ENCODE assay signal across 14 cellular contexts in genomic region chr10:48490576-48491345, GRCh38.
DNase-seq lines count a peak whose midpoint lies in the region; ATAC-seq and TF ChIP-seq lines count a peak whose summit lies in the region.
"Had no signal": no experiment of that assay in that cellular context is flagged by ENCODE, and none has a peak within 500 bp of the region (broad histone marks: within the 10 kb centered on the region; RNA-seq: fewer than 3 reads in every experiment).

No MANE protein-coding gene starts in this region.

- no peak overlapping the region for H2AFZ ChIP-seq in GM23248

- H3K79me2 ChIP-seq in GM23248 (ENCODE audit: insufficient read depth), result peaks cover 93% of the 10 kb centered on the region

- WGBS in endodermal cell (ENCODE audit: insufficient coverage in 1 of 2, insufficient read length in 1 of 2), 2 experiments, result 89 to 90% methylated on average over 12 to 13 of the region's 13 CpGs
- 88 to 90% methylated on average over 13 of the region's 13 CpGs for WGBS in GM23248 (ENCODE audit: low coverage in 1 of 2, low lambda C conversion rate in 2 of 2, missing lambda C conversion rate in 2 of 2), 2 experiments

- peak; percentile 8 for DNase-seq in natural killer cell
- no peak for DNase-seq in natural killer cell treated with Interleukin-12 subunit alpha and Interleukin-12 subunit beta and Interleukin-15 and Interleukin-18, amount 100 ng/mL, for 72 hours (ENCODE audit: low spot score)
- peak; percentile 36 for DNase-seq in endodermal cell
- peak; percentile 15 for DNase-seq in stimulated activated CD8-positive, alpha-beta memory T cell treated with anti-CD3 and anti-CD28 coated beads, Interleukin-4, amount 100 ng/mL, for 48 hours
- no peak for DNase-seq in effector CD8-positive, alpha-beta T cell (lab: John Stamatoyannopoulos, UW)
- no peak for DNase-seq in GM23248
- DNase-seq: GDM1, KBM-7, NCI-H1417 treated with DMSO at 0.1 percent for 48 hours, NCI-H1930, NCI-H446 had no signal

- no peak for TF ChIP-seq CTCF in natural killer cell (IDR thresholded peaks at IDR 0.05)
- no peak for TF ChIP-seq CTCF in endodermal cell (conservative IDR thresholded peaks at IDR 0.05)

- H3K9me3 ChIP-seq in endodermal cell (ENCODE audit: control insufficient read depth, low read length) (no peaks in the 10 kb centered on the region), GM23248 (ENCODE audit: low read depth) (no peaks in the 10 kb centered on the region)
- H3K9me3 ChIP-seq: A549 had no signal

- H3K9ac ChIP-seq in endodermal cell (ENCODE audit: extremely low read depth, low read length, poor library complexity, severe bottlenecking), result no peak overlapping the region
- H3K9ac ChIP-seq in GM23248, result no peak overlapping the region

- H3K27me3 ChIP-seq in endodermal cell (ENCODE audit: control insufficient read depth, insufficient read depth, low read length, poor library complexity, severe bottlenecking) (peaks cover 31% of the 10 kb centered on the region), GM23248 (replicated peaks; ENCODE audit: insufficient read depth) (no peaks in the 10 kb centered on the region)

- H3K36me3 ChIP-seq in endodermal cell (ENCODE audit: control insufficient read depth, insufficient read depth, low read length) (no peaks in the 10 kb centered on the region), GM23248 (ENCODE audit: low read depth) (no peaks in the 10 kb centered on the region)

- no peaks in the 10 kb centered on the region for H3K4me1 ChIP-seq in endodermal cell (ENCODE audit: control insufficient read depth, insufficient read depth, low read length)
- no peaks in the 10 kb centered on the region; the same call in 1 of the 2 replicates for H3K4me1 ChIP-seq in GM23248 (ENCODE audit: insufficient read depth)
- H3K4me1 ChIP-seq: A549 had no signal

- peaks cover 18% of the 10 kb centered on the region in 2 donors for H3K4me1 Mint-ChIP-seq in natural killer cell
- peaks cover 9 to 18% of the 10 kb centered on the region in 2 donors for H3K4me1 Mint-ChIP-seq in natural killer cell treated with Interleukin-12 subunit alpha and Interleukin-12 subunit beta and Interleukin-15 and Interleukin-18, amount 100 ng/mL, for 72 hours (ENCODE audit: low read depth in 2 of 2)
- peaks cover 4% of the 10 kb centered on the region for H3K4me1 Mint-ChIP-seq in endodermal cell

- intact Hi-C loops in natural killer cell (cut with micrococcal nuclease), result no loop called here

- in situ Hi-C loops in GM23248 (cut with MboI), result no loop called here

- peaks cover 14 to 21% of the 10 kb centered on the region in 2 donors for H3K27me3 Mint-ChIP-seq in natural killer cell (ENCODE audit: low read depth in 2 of 2)
- peaks cover 28 to 45% of the 10 kb centered on the region in 2 donors for H3K27me3 Mint-ChIP-seq in natural killer cell treated with Interleukin-12 subunit alpha and Interleukin-12 subunit beta and Interleukin-15 and Interleukin-18, amount 100 ng/mL, for 72 hours
- peaks cover 31% of the 10 kb centered on the region for H3K27me3 Mint-ChIP-seq in endodermal cell (ENCODE audit: insufficient read depth)

- no peaks in the 10 kb centered on the region; the same call in 1 of the 2 replicates for H4K20me1 ChIP-seq in GM23248 (ENCODE audit: insufficient read depth)

- no peak overlapping the region for H3K4me2 ChIP-seq in GM23248 (ENCODE audit: unreplicated experiment)
- H3K4me2 ChIP-seq: A549 had no signal

- H3K36me3 Mint-ChIP-seq in natural killer cell, result no peaks in the 10 kb centered on the region
- no peaks in the 10 kb centered on the region for H3K36me3 Mint-ChIP-seq in natural killer cell treated with Interleukin-12 subunit alpha and Interleukin-12 subunit beta and Interleukin-15 and Interleukin-18, amount 100 ng/mL, for 72 hours
- no peaks in the 10 kb centered on the region for H3K36me3 Mint-ChIP-seq in endodermal cell (ENCODE audit: low read depth)

- H3K4me3 ChIP-seq in endodermal cell (ENCODE audit: low read length) (no peak overlapping the region), GM23248 (no peak overlapping the region)
- H3K4me3 ChIP-seq: A549, GM12878 had no signal

- H3K27ac ChIP-seq in endodermal cell (ENCODE audit: low read depth, low read length) (no peak overlapping the region), GM23248 (no peak overlapping the region)
- H3K27ac ChIP-seq: A549 had no signal

- H3K9me3 Mint-ChIP-seq in natural killer cell, result no peaks in the 10 kb centered on the region
- H3K9me3 Mint-ChIP-seq in natural killer cell treated with Interleukin-12 subunit alpha and Interleukin-12 subunit beta and Interleukin-15 and Interleukin-18, amount 100 ng/mL, for 72 hours, result no peaks in the 10 kb centered on the region
- H3K9me3 Mint-ChIP-seq in endodermal cell, result no peaks in the 10 kb centered on the region

- no peak for ATAC-seq in natural killer cell
- ATAC-seq in natural killer cell treated with Interleukin-12 subunit alpha and Interleukin-12 subunit beta and Interleukin-15 and Interleukin-18, amount 100 ng/mL, for 72 hours, result no peak
- no peak for ATAC-seq in GM18498 (IDR thresholded peaks at IDR 0.05; ENCODE audit: unreplicated experiment)
- ATAC-seq: A549, GM12878 had no signal

- no peaks in the 10 kb centered on the region for H3K9me2 ChIP-seq in GM23248 (ENCODE audit: insufficient read depth)

- H3K27ac Mint-ChIP-seq in natural killer cell (no peak overlapping the region), endodermal cell (no peak overlapping the region)
- H3K27ac Mint-ChIP-seq in natural killer cell treated with Interleukin-12 subunit alpha and Interleukin-12 subunit beta and Interleukin-15 and Interleukin-18, amount 100 ng/mL, for 72 hours, result no peak overlapping the region

- H3F3A ChIP-seq in GM23248 (ENCODE audit: insufficient read depth), result 0 out of 2 replicates have a peak, but pooled peaks cover 2% of the 10 kb centered on the region

- H3K4me3 Mint-ChIP-seq in natural killer cell (no peak overlapping the region), endodermal cell (no peak overlapping the region)
- H3K4me3 Mint-ChIP-seq in natural killer cell treated with Interleukin-12 subunit alpha and Interleukin-12 subunit beta and Interleukin-15 and Interleukin-18, amount 100 ng/mL, for 72 hours, result no peak overlapping the region

Comparison
In these comparisons a context has a peak if more than half of its experiments do, and no peak if none do; other contexts are left out.
1. DNase-seq: peak in natural killer cell (single experiment), endodermal cell (single experiment) and stimulated activated CD8-positive, alpha-beta memory T cell treated with anti-CD3 and anti-CD28 coated beads, Interleukin-4, amount 100 ng/mL, for 48 hours (single experiment); none in natural killer cell treated with Interleukin-12 subunit alpha and Interleukin-12 subunit beta and Interleukin-15 and Interleukin-18, amount 100 ng/mL, for 72 hours (single experiment), effector CD8-positive, alpha-beta T cell (single experiment) and GM23248 (single experiment).